Comparison of ENCODE assay signal across 15 cellular contexts in genomic region chr18:36366994-36367839, GRCh38.
DNase-seq lines count a peak whose midpoint lies in the region; ATAC-seq and TF ChIP-seq lines count a peak whose summit lies in the region.
"Had no signal": no experiment of that assay in that cellular context is flagged by ENCODE, and none has a peak within 500 bp of the region (broad histone marks: within the 10 kb centered on the region; RNA-seq: fewer than 3 reads in every experiment).

No MANE protein-coding gene starts in this region.

- no peak overlapping the region for H3K4me3 Mint-ChIP-seq in nephron progenitor cell
- H3K4me3 Mint-ChIP-seq in osteocyte (ENCODE audit: unreplicated experiment) = no peak overlapping the region
- H3K4me3 Mint-ChIP-seq in T-cell = no peak overlapping the region
- H3K4me3 Mint-ChIP-seq: activated naive CD4-positive, alpha-beta T cell treated with anti-CD3 and anti-CD28 coated beads, Interleukin-2, amount 50 U/mL, for 24 hours; nephron; T-helper 17 cell had no signal

- no peak for TF ChIP-seq CTCF in nephron progenitor cell (IDR thresholded peaks at IDR 0.05)
- TF ChIP-seq CTCF in osteocyte (IDR thresholded peaks at IDR 0.05) = no peak

- CTCF ChIA-PET in T-cell (lab: Charles Lee) = no interaction called here

- H3K36me3 Mint-ChIP-seq in nephron progenitor cell (ENCODE audit: low read depth) (peaks cover 39% of the 10 kb centered on the region), osteocyte (ENCODE audit: unreplicated experiment) (no peaks in the 10 kb centered on the region), T-cell (no peaks in the 10 kb centered on the region)
- H3K36me3 Mint-ChIP-seq: activated naive CD4-positive, alpha-beta T cell treated with anti-CD3 and anti-CD28 coated beads, Interleukin-2, amount 50 U/mL, for 24 hours had no signal

- H3K27me3 Mint-ChIP-seq in nephron progenitor cell (ENCODE audit: low read depth, poor library complexity) = no peaks in the 10 kb centered on the region
- H3K27me3 Mint-ChIP-seq in osteocyte (ENCODE audit: unreplicated experiment) = peaks cover 15% of the 10 kb centered on the region
- peaks cover 9 to 23% of the 10 kb centered on the region in 2 donors for H3K27me3 Mint-ChIP-seq in T-cell

- H3K9me3 Mint-ChIP-seq in nephron progenitor cell (peaks cover 35% of the 10 kb centered on the region), osteocyte (ENCODE audit: unreplicated experiment) (peaks cover 4% of the 10 kb centered on the region), T-cell (peaks cover 0 to 6% (median 0%) of the 10 kb centered on the region in 3 donors)

- H3K27ac Mint-ChIP-seq in nephron progenitor cell (no peak overlapping the region), osteocyte (ENCODE audit: unreplicated experiment) (no peak overlapping the region), T-cell (no peak overlapping the region)
- H3K27ac Mint-ChIP-seq: activated naive CD4-positive, alpha-beta T cell treated with anti-CD3 and anti-CD28 coated beads, Interleukin-2, amount 50 U/mL, for 24 hours; nephron; T-helper 17 cell had no signal

- POLR2A ChIA-PET in T-cell (lab: Charles Lee) = no interaction called here

- H3K4me1 Mint-ChIP-seq in nephron progenitor cell (peaks cover 22% of the 10 kb centered on the region), osteocyte (ENCODE audit: unreplicated experiment) (no peaks in the 10 kb centered on the region), T-cell (no peaks in the 10 kb centered on the region)
- H3K4me1 Mint-ChIP-seq: activated naive CD4-positive, alpha-beta T cell treated with anti-CD3 and anti-CD28 coated beads, Interleukin-2, amount 50 U/mL, for 24 hours; nephron; T-helper 17 cell had no signal

- ATAC-seq in GM18868 (IDR thresholded peaks at IDR 0.05; ENCODE audit: unreplicated experiment) (peak; percentile 71), HG02588 (IDR thresholded peaks at IDR 0.05; ENCODE audit: unreplicated experiment) (peak; percentile 71), T-cell (replicated peaks in 1 of 4) (no peak)
- ATAC-seq: T-helper 17 cell had no signal

- DNase-seq in NCI-H524 (lab: John Stamatoyannopoulos, UW) (peak; percentile 89 to 96), nephron progenitor cell (peak; percentile 20), osteocyte (ENCODE audit: extremely low spot score, unreplicated experiment) (no peak), T-cell (no peak), mucosa of gallbladder (ENCODE audit: low spot score) (no peak), amygdala (lab: John Stamatoyannopoulos, UW) (no peak)
- DNase-seq: cortex of kidney; NCI-H2029; OCI-M1; stimulated activated CD4-positive, alpha-beta T cell treated with anti-CD3 and anti-CD28 coated beads, Interleukin-15, amount 100 ng/mL, for 24 hours; T-helper 17 cell had no signal

Comparison
In these comparisons a context has a peak if more than half of its experiments do, and no peak if none do; other contexts are left out.
1. ATAC-seq: peak in GM18868 (single experiment) and HG02588 (single experiment); none in T-cell (0 of 4).
2. DNase-seq: peak in NCI-H524 (2 of 2) and nephron progenitor cell (single experiment); none in osteocyte (single experiment), T-cell (0 of 34), mucosa of gallbladder (single experiment) and amygdala (0 of 56).